1 cellular context compared by ENCODE assay signal in the genomic region with DNA sequence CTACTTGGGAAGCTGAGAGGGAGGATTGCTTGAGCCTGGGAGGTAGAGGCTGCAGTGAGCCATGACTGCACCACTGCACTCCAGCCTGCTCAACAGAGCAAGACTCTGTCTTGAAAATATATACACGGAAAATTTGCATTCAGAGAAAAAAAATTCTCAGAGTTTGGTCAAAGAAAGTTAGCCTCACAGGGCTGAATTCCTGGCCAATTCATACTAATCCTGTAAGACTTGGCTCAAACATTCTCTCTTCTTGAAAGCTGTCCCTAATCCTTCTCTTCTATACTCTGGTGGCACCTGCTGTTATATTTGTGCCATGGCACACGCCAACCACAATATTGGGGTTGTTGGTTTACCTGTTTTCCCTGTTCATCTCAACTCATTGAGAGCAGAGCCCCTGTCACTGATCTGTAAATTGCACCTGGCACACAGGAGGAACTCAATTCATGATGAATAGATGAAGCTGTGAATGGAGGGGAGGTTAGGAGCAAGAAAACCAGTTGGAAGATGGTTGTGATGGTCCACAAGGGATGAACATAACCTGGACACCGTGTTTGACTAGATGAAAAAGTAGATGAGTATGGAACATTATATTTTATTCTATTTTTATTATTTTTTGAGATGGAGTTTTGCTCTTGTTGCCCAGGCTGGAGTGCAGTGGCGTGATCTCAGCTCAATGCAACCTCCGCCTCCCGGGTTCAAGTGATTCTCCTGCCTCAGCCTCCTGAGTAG.
TF ChIP-seq lines count a peak whose summit lies in the region.

No MANE protein-coding gene starts in this region.

TF ChIP-seq in HepG2, 621 proteins besides CTCF, POLR2A, EP300 and RAD21 (continued from another document and continues in another):
- TF ChIP-seq, protein P1, sequence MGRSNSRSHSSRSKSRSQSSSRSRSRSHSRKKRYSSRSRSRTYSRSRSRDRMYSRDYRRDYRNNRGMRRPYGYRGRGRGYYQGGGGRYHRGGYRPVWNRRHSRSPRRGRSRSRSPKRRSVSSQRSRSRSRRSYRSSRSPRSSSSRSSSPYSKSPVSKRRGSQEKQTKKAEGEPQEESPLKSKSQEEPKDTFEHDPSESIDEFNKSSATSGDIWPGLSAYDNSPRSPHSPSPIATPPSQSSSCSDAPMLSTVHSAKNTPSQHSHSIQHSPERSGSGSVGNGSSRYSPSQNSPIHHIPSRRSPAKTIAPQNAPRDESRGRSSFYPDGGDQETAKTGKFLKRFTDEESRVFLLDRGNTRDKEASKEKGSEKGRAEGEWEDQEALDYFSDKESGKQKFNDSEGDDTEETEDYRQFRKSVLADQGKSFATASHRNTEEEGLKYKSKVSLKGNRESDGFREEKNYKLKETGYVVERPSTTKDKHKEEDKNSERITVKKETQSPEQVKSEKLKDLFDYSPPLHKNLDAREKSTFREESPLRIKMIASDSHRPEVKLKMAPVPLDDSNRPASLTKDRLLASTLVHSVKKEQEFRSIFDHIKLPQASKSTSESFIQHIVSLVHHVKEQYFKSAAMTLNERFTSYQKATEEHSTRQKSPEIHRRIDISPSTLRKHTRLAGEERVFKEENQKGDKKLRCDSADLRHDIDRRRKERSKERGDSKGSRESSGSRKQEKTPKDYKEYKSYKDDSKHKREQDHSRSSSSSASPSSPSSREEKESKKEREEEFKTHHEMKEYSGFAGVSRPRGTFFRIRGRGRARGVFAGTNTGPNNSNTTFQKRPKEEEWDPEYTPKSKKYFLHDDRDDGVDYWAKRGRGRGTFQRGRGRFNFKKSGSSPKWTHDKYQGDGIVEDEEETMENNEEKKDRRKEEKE (IDR thresholded peaks at IDR 0.05), result no peak
- TF ChIP-seq RNF2 (conservative IDR thresholded peaks at IDR 0.05; ENCODE audit: low read depth) (0 out of 2 replicates have a peak, but pooled peaks have one; percentile 37), ZNF83 (CRISPR knock-in tag; IDR thresholded peaks at IDR 0.05; ENCODE audit: borderline replicate concordance) (no peak), IRX3 (CRISPR knock-in tag; IDR thresholded peaks at IDR 0.05; ENCODE audit: borderline replicate concordance, low read depth) (no peak), TOPORS (CRISPR knock-in tag; IDR thresholded peaks at IDR 0.05) (no peak), ARNT2 (CRISPR knock-in tag; IDR thresholded peaks at IDR 0.05; ENCODE audit: low read depth) (no peak), ZNF619 (CRISPR knock-in tag; IDR thresholded peaks at IDR 0.05) (no peak), ZFAT (CRISPR knock-in tag; conservative IDR thresholded peaks at IDR 0.05) (no peak), ZNF251 (CRISPR knock-in tag; IDR thresholded peaks at IDR 0.05) (no peak), RFX3 (CRISPR knock-in tag; IDR thresholded peaks at IDR 0.05) (no peak), NFE2L2 (IDR thresholded peaks at IDR 0.05; ENCODE audit: low read length) (no peak), KLF13 (CRISPR knock-in tag; IDR thresholded peaks at IDR 0.05) (no peak), EEA1 (CRISPR knock-in tag; IDR thresholded peaks at IDR 0.05; ENCODE audit: borderline replicate concordance) (no peak), ZNF432 (CRISPR knock-in tag; IDR thresholded peaks at IDR 0.05; ENCODE audit: borderline replicate concordance) (no peak), POLR2AphosphoS2 (IDR thresholded peaks at IDR 0.05; ENCODE audit: low read depth, low read length) (no peak), ZSCAN21 (CRISPR knock-in tag; IDR thresholded peaks at IDR 0.05; ENCODE audit: borderline replicate concordance) (no peak; the same call in 1 of the 2 replicates), TBP (CRISPR knock-in tag; IDR thresholded peaks at IDR 0.05) (no peak), ZNF34 (CRISPR knock-in tag; IDR thresholded peaks at IDR 0.05; ENCODE audit: borderline replicate concordance) (no peak; the same call in 1 of the 2 replicates), ZNF550 (CRISPR knock-in tag; IDR thresholded peaks at IDR 0.05; ENCODE audit: borderline replicate concordance) (no peak), MED13 (CRISPR knock-in tag; IDR thresholded peaks at IDR 0.05) (no peak), ZNF30 (CRISPR knock-in tag; IDR thresholded peaks at IDR 0.05) (no peak), ZNF256 (CRISPR knock-in tag; conservative IDR thresholded peaks at IDR 0.05) (no peak), HHEX (CRISPR knock-in tag; IDR thresholded peaks at IDR 0.05) (no peak), NR3C1 (CRISPR knock-in tag; IDR thresholded peaks at IDR 0.05) (no peak), ZNF607 (CRISPR knock-in tag; IDR thresholded peaks at IDR 0.05; ENCODE audit: borderline replicate concordance) (no peak; the same call in 1 of the 2 replicates), SP5 (CRISPR knock-in tag; IDR thresholded peaks at IDR 0.05; ENCODE audit: borderline replicate concordance, low read depth) (no peak), ZNF263 (CRISPR knock-in tag; IDR thresholded peaks at IDR 0.05) (no peak), NFKB2 (CRISPR knock-in tag; IDR thresholded peaks at IDR 0.05; ENCODE audit: borderline replicate concordance) (no peak), KMT2B (CRISPR knock-in tag; IDR thresholded peaks at IDR 0.05) (0 out of 2 replicates have a peak, but pooled peaks have one; percentile 41), SOX6 (IDR thresholded peaks at IDR 0.05) (no peak), SOX6 (CRISPR knock-in tag; IDR thresholded peaks at IDR 0.05) (peak; percentile 46; the same call in 1 of the 2 replicates), JDP2 (CRISPR knock-in tag; IDR thresholded peaks at IDR 0.05; ENCODE audit: borderline replicate concordance) (no peak), SMC3 (IDR thresholded peaks at IDR 0.05; ENCODE audit: low read length) (peak; percentile 98), ZNF333 (CRISPR knock-in tag; IDR thresholded peaks at IDR 0.05; ENCODE audit: borderline replicate concordance) (no peak), RXRA (CRISPR knock-in tag; IDR thresholded peaks at IDR 0.05) (no peak), ZNF768 (CRISPR knock-in tag; IDR thresholded peaks at IDR 0.05) (no peak), ZNF431 (CRISPR knock-in tag; IDR thresholded peaks at IDR 0.05; ENCODE audit: borderline replicate concordance, low read depth) (no peak)
- TF ChIP-seq, protein P2, sequence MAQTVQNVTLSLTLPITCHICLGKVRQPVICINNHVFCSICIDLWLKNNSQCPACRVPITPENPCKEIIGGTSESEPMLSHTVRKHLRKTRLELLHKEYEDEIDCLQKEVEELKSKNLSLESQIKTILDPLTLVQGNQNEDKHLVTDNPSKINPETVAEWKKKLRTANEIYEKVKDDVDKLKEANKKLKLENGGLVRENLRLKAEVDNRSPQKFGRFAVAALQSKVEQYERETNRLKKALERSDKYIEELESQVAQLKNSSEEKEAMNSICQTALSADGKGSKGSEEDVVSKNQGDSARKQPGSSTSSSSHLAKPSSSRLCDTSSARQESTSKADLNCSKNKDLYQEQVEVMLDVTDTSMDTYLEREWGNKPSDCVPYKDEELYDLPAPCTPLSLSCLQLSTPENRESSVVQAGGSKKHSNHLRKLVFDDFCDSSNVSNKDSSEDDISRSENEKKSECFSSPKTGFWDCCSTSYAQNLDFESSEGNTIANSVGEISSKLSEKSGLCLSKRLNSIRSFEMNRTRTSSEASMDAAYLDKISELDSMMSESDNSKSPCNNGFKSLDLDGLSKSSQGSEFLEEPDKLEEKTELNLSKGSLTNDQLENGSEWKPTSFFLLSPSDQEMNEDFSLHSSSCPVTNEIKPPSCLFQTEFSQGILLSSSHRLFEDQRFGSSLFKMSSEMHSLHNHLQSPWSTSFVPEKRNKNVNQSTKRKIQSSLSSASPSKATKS (CRISPR knock-in tag; IDR thresholded peaks at IDR 0.05), result no peak
- TF ChIP-seq, protein P3, sequence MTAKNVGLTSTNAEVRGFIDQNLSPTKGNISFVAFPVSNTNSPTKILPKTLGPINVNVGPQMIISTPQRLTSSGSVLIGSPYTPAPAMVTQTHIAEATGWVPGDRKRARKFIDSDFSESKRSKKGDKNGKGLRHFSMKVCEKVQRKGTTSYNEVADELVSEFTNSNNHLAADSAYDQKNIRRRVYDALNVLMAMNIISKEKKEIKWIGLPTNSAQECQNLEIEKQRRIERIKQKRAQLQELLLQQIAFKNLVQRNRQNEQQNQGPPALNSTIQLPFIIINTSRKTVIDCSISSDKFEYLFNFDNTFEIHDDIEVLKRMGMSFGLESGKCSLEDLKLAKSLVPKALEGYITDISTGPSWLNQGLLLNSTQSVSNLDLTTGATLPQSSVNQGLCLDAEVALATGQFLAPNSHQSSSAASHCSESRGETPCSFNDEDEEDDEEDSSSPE (CRISPR knock-in tag; IDR thresholded peaks at IDR 0.05), result no peak
- TF ChIP-seq, protein P4, sequence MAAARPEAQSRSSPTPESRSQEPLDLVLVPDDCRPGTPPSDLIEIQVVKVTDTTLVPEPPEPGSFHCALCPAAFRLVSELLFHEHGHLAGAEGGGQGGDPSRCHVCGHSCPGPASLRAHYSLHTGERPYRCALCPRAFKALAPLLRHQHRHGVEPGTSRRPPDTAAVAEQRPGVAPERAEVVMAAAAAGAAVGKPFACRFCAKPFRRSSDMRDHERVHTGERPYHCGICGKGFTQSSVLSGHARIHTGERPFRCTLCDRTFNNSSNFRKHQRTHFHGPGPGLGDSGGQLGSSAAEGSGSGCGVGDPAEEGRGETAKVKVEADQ (CRISPR knock-in tag; IDR thresholded peaks at IDR 0.05; ENCODE audit: borderline replicate concordance), result no peak
- TF ChIP-seq, protein P5, sequence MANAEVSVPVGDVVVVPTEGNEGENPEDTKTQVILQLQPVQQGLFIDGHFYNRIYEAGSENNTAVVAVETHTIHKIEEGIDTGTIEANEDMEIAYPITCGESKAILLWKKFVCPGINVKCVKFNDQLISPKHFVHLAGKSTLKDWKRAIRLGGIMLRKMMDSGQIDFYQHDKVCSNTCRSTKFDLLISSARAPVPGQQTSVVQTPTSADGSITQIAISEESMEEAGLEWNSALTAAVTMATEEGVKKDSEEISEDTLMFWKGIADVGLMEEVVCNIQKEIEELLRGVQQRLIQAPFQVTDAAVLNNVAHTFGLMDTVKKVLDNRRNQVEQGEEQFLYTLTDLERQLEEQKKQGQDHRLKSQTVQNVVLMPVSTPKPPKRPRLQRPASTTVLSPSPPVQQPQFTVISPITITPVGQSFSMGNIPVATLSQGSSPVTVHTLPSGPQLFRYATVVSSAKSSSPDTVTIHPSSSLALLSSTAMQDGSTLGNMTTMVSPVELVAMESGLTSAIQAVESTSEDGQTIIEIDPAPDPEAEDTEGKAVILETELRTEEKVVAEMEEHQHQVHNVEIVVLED (CRISPR knock-in tag; IDR thresholded peaks at IDR 0.05; ENCODE audit: borderline replicate concordance), result no peak
- TF ChIP-seq, protein P6, sequence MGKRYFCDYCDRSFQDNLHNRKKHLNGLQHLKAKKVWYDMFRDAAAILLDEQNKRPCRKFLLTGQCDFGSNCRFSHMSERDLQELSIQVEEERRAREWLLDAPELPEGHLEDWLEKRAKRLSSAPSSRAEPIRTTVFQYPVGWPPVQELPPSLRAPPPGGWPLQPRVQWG (CRISPR knock-in tag; IDR thresholded peaks at IDR 0.05; ENCODE audit: borderline replicate concordance, low read depth), result no peak
- TF ChIP-seq, protein P7, sequence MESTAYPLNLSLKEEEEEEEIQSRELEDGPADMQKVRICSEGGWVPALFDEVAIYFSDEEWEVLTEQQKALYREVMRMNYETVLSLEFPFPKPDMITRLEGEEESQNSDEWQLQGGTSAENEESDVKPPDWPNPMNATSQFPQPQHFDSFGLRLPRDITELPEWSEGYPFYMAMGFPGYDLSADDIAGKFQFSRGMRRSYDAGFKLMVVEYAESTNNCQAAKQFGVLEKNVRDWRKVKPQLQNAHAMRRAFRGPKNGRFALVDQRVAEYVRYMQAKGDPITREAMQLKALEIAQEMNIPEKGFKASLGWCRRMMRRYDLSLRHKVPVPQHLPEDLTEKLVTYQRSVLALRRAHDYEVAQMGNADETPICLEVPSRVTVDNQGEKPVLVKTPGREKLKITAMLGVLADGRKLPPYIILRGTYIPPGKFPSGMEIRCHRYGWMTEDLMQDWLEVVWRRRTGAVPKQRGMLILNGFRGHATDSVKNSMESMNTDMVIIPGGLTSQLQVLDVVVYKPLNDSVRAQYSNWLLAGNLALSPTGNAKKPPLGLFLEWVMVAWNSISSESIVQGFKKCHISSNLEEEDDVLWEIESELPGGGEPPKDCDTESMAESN (CRISPR knock-in tag; conservative IDR thresholded peaks at IDR 0.05), result no peak
- TF ChIP-seq, protein P8, sequence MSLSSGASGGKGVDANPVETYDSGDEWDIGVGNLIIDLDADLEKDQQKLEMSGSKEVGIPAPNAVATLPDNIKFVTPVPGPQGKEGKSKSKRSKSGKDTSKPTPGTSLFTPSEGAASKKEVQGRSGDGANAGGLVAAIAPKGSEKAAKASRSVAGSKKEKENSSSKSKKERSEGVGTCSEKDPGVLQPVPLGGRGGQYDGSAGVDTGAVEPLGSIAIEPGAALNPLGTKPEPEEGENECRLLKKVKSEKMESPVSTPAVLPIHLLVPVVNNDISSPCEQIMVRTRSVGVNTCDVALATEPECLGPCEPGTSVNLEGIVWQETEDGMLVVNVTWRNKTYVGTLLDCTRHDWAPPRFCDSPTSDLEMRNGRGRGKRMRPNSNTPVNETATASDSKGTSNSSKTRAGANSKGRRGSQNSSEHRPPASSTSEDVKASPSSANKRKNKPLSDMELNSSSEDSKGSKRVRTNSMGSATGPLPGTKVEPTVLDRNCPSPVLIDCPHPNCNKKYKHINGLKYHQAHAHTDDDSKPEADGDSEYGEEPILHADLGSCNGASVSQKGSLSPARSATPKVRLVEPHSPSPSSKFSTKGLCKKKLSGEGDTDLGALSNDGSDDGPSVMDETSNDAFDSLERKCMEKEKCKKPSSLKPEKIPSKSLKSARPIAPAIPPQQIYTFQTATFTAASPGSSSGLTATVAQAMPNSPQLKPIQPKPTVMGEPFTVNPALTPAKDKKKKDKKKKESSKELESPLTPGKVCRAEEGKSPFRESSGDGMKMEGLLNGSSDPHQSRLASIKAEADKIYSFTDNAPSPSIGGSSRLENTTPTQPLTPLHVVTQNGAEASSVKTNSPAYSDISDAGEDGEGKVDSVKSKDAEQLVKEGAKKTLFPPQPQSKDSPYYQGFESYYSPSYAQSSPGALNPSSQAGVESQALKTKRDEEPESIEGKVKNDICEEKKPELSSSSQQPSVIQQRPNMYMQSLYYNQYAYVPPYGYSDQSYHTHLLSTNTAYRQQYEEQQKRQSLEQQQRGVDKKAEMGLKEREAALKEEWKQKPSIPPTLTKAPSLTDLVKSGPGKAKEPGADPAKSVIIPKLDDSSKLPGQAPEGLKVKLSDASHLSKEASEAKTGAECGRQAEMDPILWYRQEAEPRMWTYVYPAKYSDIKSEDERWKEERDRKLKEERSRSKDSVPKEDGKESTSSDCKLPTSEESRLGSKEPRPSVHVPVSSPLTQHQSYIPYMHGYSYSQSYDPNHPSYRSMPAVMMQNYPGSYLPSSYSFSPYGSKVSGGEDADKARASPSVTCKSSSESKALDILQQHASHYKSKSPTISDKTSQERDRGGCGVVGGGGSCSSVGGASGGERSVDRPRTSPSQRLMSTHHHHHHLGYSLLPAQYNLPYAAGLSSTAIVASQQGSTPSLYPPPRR (CRISPR knock-in tag; IDR thresholded peaks at IDR 0.05; ENCODE audit: borderline replicate concordance), result no peak
- TF ChIP-seq, protein P9, sequence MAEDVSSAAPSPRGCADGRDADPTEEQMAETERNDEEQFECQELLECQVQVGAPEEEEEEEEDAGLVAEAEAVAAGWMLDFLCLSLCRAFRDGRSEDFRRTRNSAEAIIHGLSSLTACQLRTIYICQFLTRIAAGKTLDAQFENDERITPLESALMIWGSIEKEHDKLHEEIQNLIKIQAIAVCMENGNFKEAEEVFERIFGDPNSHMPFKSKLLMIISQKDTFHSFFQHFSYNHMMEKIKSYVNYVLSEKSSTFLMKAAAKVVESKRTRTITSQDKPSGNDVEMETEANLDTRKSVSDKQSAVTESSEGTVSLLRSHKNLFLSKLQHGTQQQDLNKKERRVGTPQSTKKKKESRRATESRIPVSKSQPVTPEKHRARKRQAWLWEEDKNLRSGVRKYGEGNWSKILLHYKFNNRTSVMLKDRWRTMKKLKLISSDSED (CRISPR knock-in tag; IDR thresholded peaks at IDR 0.05), result no peak
